ENCODE assay signal across 21 cellular contexts in the genomic region with DNA sequence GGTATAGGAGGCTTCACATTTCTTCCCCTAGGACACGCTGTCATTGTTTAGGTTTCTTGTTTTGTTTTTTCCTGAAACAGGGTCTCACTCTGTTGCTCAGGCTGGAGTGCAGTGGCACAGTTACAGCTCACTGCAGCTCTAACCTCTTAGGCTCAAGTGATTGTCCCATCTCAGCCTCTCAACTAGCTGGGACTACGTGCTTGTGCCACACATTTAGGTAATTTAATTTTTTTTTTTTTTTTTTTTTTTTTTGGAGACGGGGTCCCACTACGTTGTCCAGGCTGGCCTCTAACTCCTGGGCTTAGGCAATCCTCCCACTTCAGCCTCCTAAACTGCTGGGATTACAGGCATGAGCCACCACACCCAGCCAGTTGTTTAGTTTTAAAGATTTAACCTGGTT.
A peak's percentile ranks its signal among the peaks of the same experiment; 100 is the strongest.
DNase-seq lines count a peak whose midpoint lies in the region; ATAC-seq and TF ChIP-seq lines count a peak whose summit lies in the region.
"Had no signal": no experiment of that assay in that cellular context is flagged by ENCODE, and none has a peak within 500 bp of the region (broad histone marks: within the 10 kb centered on the region; RNA-seq: fewer than 3 reads in every experiment).

No MANE protein-coding gene starts in this region.

- H3K4me1 ChIP-seq in HEK293 (ENCODE audit: control insufficient read depth, insufficient read depth, low read length) (no peaks in the 10 kb centered on the region), Karpas-422 (ENCODE audit: low read length) (no peaks in the 10 kb centered on the region), thyroid gland (peaks cover 25 to 43% of the 10 kb centered on the region in 2 donors), mammary epithelial cell (ENCODE audit: insufficient read depth, low read length) (no peaks in the 10 kb centered on the region)
- H3K4me1 ChIP-seq: Caco-2 had no signal

- dilution Hi-C loops in mammary epithelial cell (cut with HindIII; ENCODE audit: low sequenced_read_pairs), result no loop called here

- no peak overlapping the region for H2AFZ ChIP-seq in Karpas-422 (ENCODE audit: low read length)
- H2AFZ ChIP-seq in mammary epithelial cell (ENCODE audit: low read depth, low read length), result no peak overlapping the region
- H2AFZ ChIP-seq: GM23338 had no signal

- TF ChIP-seq CTCF in HEK293 (tag by site-specific recombination; IDR thresholded peaks at IDR 0.05), result no peak
- TF ChIP-seq CTCF in thyroid gland (IDR thresholded peaks at IDR 0.05), result peak in 1 of 6 experiments; percentile 32
- no peak for TF ChIP-seq CTCF in mammary epithelial cell (conservative IDR thresholded peaks at IDR 0.05 in 1 of 2, IDR thresholded peaks at IDR 0.05 in 1 of 2; ENCODE audit: extremely low read depth in 1 of 2, insufficient read depth in 1 of 2, low read depth in 1 of 2, low read length in 2 of 2)

- H3K36me3 ChIP-seq in HEK293 (ENCODE audit: control insufficient read depth in 2 of 2, insufficient read depth in 1 of 2, low read length in 2 of 2) (no peaks in the 10 kb centered on the region), Karpas-422 (ENCODE audit: insufficient read depth, low read length) (no peaks in the 10 kb centered on the region), thyroid gland (no peaks in the 10 kb centered on the region), mammary epithelial cell (ENCODE audit: insufficient read depth, low read length) (no peaks in the 10 kb centered on the region)
- H3K36me3 ChIP-seq: BLaER1 had no signal

- in situ Hi-C loops in mammary epithelial cell (cut with MboI; ENCODE audit: low sequenced_read_pairs in 2 of 2), result loop anchor here in 1 of 2 donors (5.0 kb wide), 1 partner anchor 47 kb away; no protein-coding TSS in a partner anchor

- no peak for TF ChIP-seq POLR2A in thyroid gland (IDR thresholded peaks at IDR 0.05)

- H3K4me2 ChIP-seq in Karpas-422 (ENCODE audit: low read depth, low read length, poor library complexity, severe bottlenecking) (no peak overlapping the region), mammary epithelial cell (ENCODE audit: insufficient read depth, low read depth, low read length) (no peak overlapping the region)
- H3K4me2 ChIP-seq: BLaER1, GM23338 had no signal

- whole genome bisulfite sequencing in thyroid gland, 2 donors, result 31 to 43% methylated on average over 4 of the region's 4 CpGs
- 72% methylated on average over 4 of the region's 4 CpGs for WGBS in mammary epithelial cell (ENCODE audit: low coverage, missing lambda C conversion rate)

- H3K9me3 ChIP-seq in HEK293 (ENCODE audit: control insufficient read depth, insufficient read depth, low read depth, low read length) (no peaks in the 10 kb centered on the region), Karpas-422 (ENCODE audit: low read length) (no peaks in the 10 kb centered on the region), thyroid gland (no peaks in the 10 kb centered on the region), mammary epithelial cell (replicated peaks; ENCODE audit: insufficient read depth, low read length) (no peaks in the 10 kb centered on the region)
- H3K9me3 ChIP-seq: BLaER1, Caco-2 had no signal

- CTCF ChIA-PET in HEK293 (lab: Yijun Ruan, JAX) (interaction anchor here (0.6 to 2.8 kb wide), 4 partner anchors 45 to 652 kb away, joined by 3 to 10 read pairs (median 4); no protein-coding TSS in a partner anchor), mammary epithelial cell (lab: Charles Lee; ENCODE audit: low non-redundant PET) (no interaction called here)

- H3K4me3 ChIP-seq in HEK293 (ENCODE audit: low read depth, low read length) (no peak overlapping the region), Karpas-422 (ENCODE audit: low read length) (no peak overlapping the region), thyroid gland (replicated peaks in 1 of 3) (no peak overlapping the region), mammary epithelial cell (replicated peaks in 1 of 3; ENCODE audit: insufficient read depth in 1 of 3, low read depth in 2 of 3, low read length in 3 of 3) (no peak overlapping the region)
- H3K4me3 ChIP-seq: BLaER1, GM12878, GM23338 had no signal

- DNase-seq in Karpas-422, result peak; percentile 37
- DNase-seq in ecto neural progenitor cell (ENCODE audit: low spot score), result peak; percentile 5
- peak; percentile 62 to 66 for DNase-seq in thyroid gland
- no peak for DNase-seq in NCI-H1694 treated with DMSO at 0.1 percent for 48 hours (lab: John Stamatoyannopoulos, UW)
- no peak for DNase-seq in mammary epithelial cell
- DNase-seq: Caco-2; CD4-positive, CD25-positive, alpha-beta regulatory T cell; CD8-positive, alpha-beta T cell; DMS153; DMS79; EL; GDM1; H9 had no signal

- H3K27me3 ChIP-seq in Karpas-422 (ENCODE audit: low read length) (no peaks in the 10 kb centered on the region), thyroid gland (no peaks in the 10 kb centered on the region), mammary epithelial cell (ENCODE audit: insufficient read depth, low read length) (no peaks in the 10 kb centered on the region)
- H3K27me3 ChIP-seq: BLaER1 had no signal

- POLR2A ChIA-PET in HEK293 (lab: Yijun Ruan, JAX), result interaction anchor here (0.6 to 0.7 kb wide), 2 partner anchors 24 to 93 kb away, joined by 3 to 5 read pairs; no protein-coding TSS in a partner anchor

- H4K20me1 ChIP-seq in Karpas-422 (ENCODE audit: insufficient read depth, low read depth, low read length), result peaks cover 42% of the 10 kb centered on the region; the same call in 1 of the 2 replicates
- H4K20me1 ChIP-seq in mammary epithelial cell (ENCODE audit: insufficient read depth, low read length), result no peaks in the 10 kb centered on the region

- intact Hi-C loops in thyroid gland (cut with DNase I) (loop anchor here (10.0 kb wide), 1 partner anchor 45 kb away; no protein-coding TSS in a partner anchor), mammary epithelial cell (cut with micrococcal nuclease) (no loop called here)

- H3K9ac ChIP-seq in Karpas-422 (ENCODE audit: low read length), result no peak overlapping the region
- no peak overlapping the region for H3K9ac ChIP-seq in mammary epithelial cell (ENCODE audit: insufficient read depth, low read length)
- H3K9ac ChIP-seq: BLaER1 had no signal

- BruUV-seq in mammary epithelial cell (replicated peaks; lab: Mats Ljungman, UMichigan), result no TSS peak

- H3K27ac ChIP-seq in HEK293 (ENCODE audit: extremely low read depth, low read depth, low read length), result no peak overlapping the region
- no peak overlapping the region for H3K27ac ChIP-seq in Karpas-422 (ENCODE audit: low read length)
- no peak overlapping the region for H3K27ac ChIP-seq in thyroid gland
- no peak overlapping the region for H3K27ac ChIP-seq in mammary epithelial cell (ENCODE audit: insufficient read depth, low read depth, low read length)
- H3K27ac ChIP-seq: 22Rv1, BLaER1, C4-2B had no signal

- ATAC-seq in GM21723 (IDR thresholded peaks at IDR 0.05; ENCODE audit: unreplicated experiment), result no peak
- ATAC-seq: CD8-positive, alpha-beta T cell; GM12878; GM23338; HCT116 had no signal

- H3K9me2 ChIP-seq in Karpas-422 (replicated peaks; ENCODE audit: insufficient read depth, low read length), result no peaks in the 10 kb centered on the region

- H3K79me2 ChIP-seq in Karpas-422 (ENCODE audit: low read length) (no peaks in the 10 kb centered on the region), mammary epithelial cell (ENCODE audit: insufficient read depth, low read length) (peaks cover 39% of the 10 kb centered on the region)

TF ChIP-seq in HEK293, 187 proteins besides CTCF, POLR2A, EP300 and RAD21:
- TF ChIP-seq ZNF121 (tag by site-specific recombination; IDR thresholded peaks at IDR 0.05), result peak; percentile 69
- TF ChIP-seq, protein P1, sequence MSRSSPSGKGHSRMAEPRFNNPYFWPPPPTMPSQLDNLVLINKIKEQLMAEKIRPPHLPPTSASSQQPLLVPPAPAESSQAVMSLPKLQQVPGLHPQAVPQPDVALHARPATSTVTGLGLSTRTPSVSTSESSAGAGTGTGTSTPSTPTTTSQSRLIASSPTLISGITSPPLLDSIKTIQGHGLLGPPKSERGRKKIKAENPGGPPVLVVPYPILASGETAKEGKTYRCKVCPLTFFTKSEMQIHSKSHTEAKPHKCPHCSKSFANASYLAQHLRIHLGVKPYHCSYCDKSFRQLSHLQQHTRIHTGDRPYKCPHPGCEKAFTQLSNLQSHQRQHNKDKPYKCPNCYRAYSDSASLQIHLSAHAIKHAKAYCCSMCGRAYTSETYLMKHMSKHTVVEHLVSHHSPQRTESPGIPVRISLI (tag by site-specific recombination; IDR thresholded peaks at IDR 0.05), result peak; percentile 81; the same call in 1 of the 2 replicates
- no peak for TF ChIP-seq ZNF521 (tag by site-specific recombination; IDR thresholded peaks at IDR 0.05)
TF ChIP-seq in HEK293: peak in this region for 2.

Comparison
In these comparisons a context has a peak if more than half of its experiments do, and no peak if none do; other contexts are left out.
1. DNase-seq: peak in Karpas-422 (single experiment), ecto neural progenitor cell (single experiment) and thyroid gland (2 of 2); none in NCI-H1694 treated with DMSO at 0.1 percent for 48 hours (single experiment) and mammary epithelial cell (single experiment).